8 cellular contexts compared by ENCODE assay signal in genomic region chr7:23470290-23471089, GRCh38. TPM values are rescaled to one million over a fixed set of nuclear protein-coding genes. Genes with fewer than 3 reads are reported as not detected.
DNase-seq lines count a peak whose midpoint lies in the region; ATAC-seq and TF ChIP-seq lines count a peak whose summit lies in the region.

Gene IGF2BP3 (minus strand): TSS chr7:23470491. CDS start chr7:23470110, 381 bp downstream.

- POLR2A ChIA-PET in AG04450 (lab: Yijun Ruan, JAX) = interaction anchor here (0.6 kb wide), 2 partner anchors 93 to 404 kb away, joined by 6 read pairs; no protein-coding TSS in a partner anchor

- peaks cover 83% of the 10 kb centered on the region for H3K27me3 Mint-ChIP-seq in dendritic cell treated with granulocyte-macrophage colony-stimulating factor and Interleukin-4, amounts not matched to agents 40 ng/mL and 50 ng/mL, for 4 days

- H3K27ac ChIP-seq in AG04450 (ENCODE audit: low read depth, low read length) = peak within 1 kb of the TSS; percentile 80
- peak within 1 kb of the TSS; percentile 97 for H3K27ac ChIP-seq in SK-N-MC

- peak within 1 kb of the TSS; percentile 77 for H3K4me3 Mint-ChIP-seq in dendritic cell treated with granulocyte-macrophage colony-stimulating factor and Interleukin-4, amounts not matched to agents 40 ng/mL and 50 ng/mL, for 4 days

- peaks cover 52% of the 10 kb centered on the region for H3K4me1 Mint-ChIP-seq in dendritic cell treated with granulocyte-macrophage colony-stimulating factor and Interleukin-4, amounts not matched to agents 40 ng/mL and 50 ng/mL, for 4 days (ENCODE audit: low read depth)

- CTCF ChIA-PET in AG04450 (lab: Charles Lee) = no interaction called here

- no peak for ATAC-seq in HG03442 (IDR thresholded peaks at IDR 0.05; ENCODE audit: unreplicated experiment)

- H3K9ac ChIP-seq in SK-N-MC (ENCODE audit: insufficient read length) = peak within 1 kb of the TSS; percentile 94

- H3K27me3 ChIP-seq in AG04450 (ENCODE audit: control insufficient read depth, insufficient read depth, low read length) = no peaks in the 10 kb centered on the region

- DNase-seq in AG04450 (ENCODE audit: low read depth, low spot score) (peak; percentile 89), GM13977 (ENCODE audit: low spot score) (peak; percentile 80), NAMALWA (ENCODE audit: low spot score) (peak; percentile 98), SK-N-MC (ENCODE audit: low read depth, low spot score) (peak; percentile 98), myocyte (ENCODE audit: low read depth) (peak; percentile 96), AML-193 (lab: John Stamatoyannopoulos, UW) (no peak)

- H3K4me3 ChIP-seq in AG04450 (ENCODE audit: low read depth, low read length) (peak within 1 kb of the TSS; percentile 89), SK-N-MC (peak within 1 kb of the TSS; percentile 85)

- 0 out of 2 replicates have a peak, but pooled peaks cover 7% of the 10 kb centered on the region for H3K36me3 ChIP-seq in SK-N-MC (ENCODE audit: insufficient read depth, low read length)

- TF ChIP-seq CTCF in AG04450 (IDR thresholded peaks at IDR 0.05; ENCODE audit: low read depth, low read length) (no peak), GM13977 (IDR thresholded peaks at IDR 0.05; ENCODE audit: extremely low read depth, insufficient read depth, missing control alignments) (no peak)

- in situ Hi-C loops in GM13977 (cut with MboI; ENCODE audit: low pct_unique_long_range_greater_than_20kb, low sequenced_read_pairs, unreplicated experiment) = no loop called here

- intact Hi-C loops in dendritic cell treated with granulocyte-macrophage colony-stimulating factor and Interleukin-4, amounts not matched to agents 40 ng/mL and 50 ng/mL, for 4 days (cut with micrococcal nuclease) = loop anchor here (5.0 to 10.0 kb wide), 2 partner anchors 173 to 286 kb away; partner anchors contain the start of genes MALSU1 and NUP42

- no peak within 1 kb of the TSS for H3K27ac Mint-ChIP-seq in dendritic cell treated with granulocyte-macrophage colony-stimulating factor and Interleukin-4, amounts not matched to agents 40 ng/mL and 50 ng/mL, for 4 days

- H3K9me3 Mint-ChIP-seq in dendritic cell treated with granulocyte-macrophage colony-stimulating factor and Interleukin-4, amounts not matched to agents 40 ng/mL and 50 ng/mL, for 4 days = no peaks in the 10 kb centered on the region

- no peaks in the 10 kb centered on the region for H3K36me3 Mint-ChIP-seq in dendritic cell treated with granulocyte-macrophage colony-stimulating factor and Interleukin-4, amounts not matched to agents 40 ng/mL and 50 ng/mL, for 4 days (ENCODE audit: low read depth)

- peaks cover 4% of the 10 kb centered on the region; the same call in 1 of the 2 replicates for H3K9me3 ChIP-seq in AG04450 (ENCODE audit: control insufficient read depth, insufficient read depth, low read length)
- H3K9me3 ChIP-seq in SK-N-MC (ENCODE audit: low read depth, low read length) = no peaks in the 10 kb centered on the region

RNA-seq across cellular contexts. Expression of gene IGF2BP3, which starts in this region (rescaled TPM):
- 78.5 and 98.2 TPM in 2 replicates for polyA plus RNA-seq in AG04450 (2011; rRNA removed)
- 97.8 and 99.9 TPM in 2 replicates for polyA minus RNA-seq in AG04450 (2011; rRNA and poly(A)+ RNA removed)
- 23.4 and 28.0 TPM in 2 replicates for total RNA-seq in myocyte
- polyA plus RNA-seq in myocyte (2012) = 9.0 TPM

Comparison
In these comparisons a context has a peak if more than half of its experiments do, and no peak if none do; other contexts are left out.
1. DNase-seq: peak in AG04450 (single experiment), GM13977 (single experiment), NAMALWA (single experiment), SK-N-MC (single experiment) and myocyte (single experiment); none in AML-193 (0 of 2).